Comparison of ENCODE assay signal across 1 cellular context in genomic region chr5:132498152-132498551, GRCh38.
A peak's percentile ranks its signal among the peaks of the same experiment; 100 is the strongest.
TF ChIP-seq lines count a peak whose summit lies in the region.

No MANE protein-coding gene starts in this region.

TF ChIP-seq in K562, 482 proteins besides CTCF, POLR2A, EP300 and RAD21:
- TF ChIP-seq ZBTB9 (CRISPR knock-in tag; IDR thresholded peaks at IDR 0.05), result peak; percentile 81; the same call in 1 of the 2 replicates
- TF ChIP-seq SMARCA4 (IDR thresholded peaks at IDR 0.05), result no peak
- TF ChIP-seq ZNF79 (CRISPR knock-in tag; IDR thresholded peaks at IDR 0.05; ENCODE audit: low read depth), result no peak
